25 cellular contexts compared by ENCODE assay signal in genomic region chr2:98777710-98778109, GRCh38. TPM values are rescaled to one million over a fixed set of nuclear protein-coding genes. Genes with fewer than 3 reads are reported as not detected.
DNase-seq lines count a peak whose midpoint lies in the region; ATAC-seq and FAIRE-seq lines count a peak whose summit lies in the region.
"Had no signal": no experiment of that assay in that cellular context is flagged by ENCODE, and none has a peak within 500 bp of the region (broad histone marks: within the 10 kb centered on the region; RNA-seq: fewer than 3 reads in every experiment).

No MANE protein-coding gene starts in this region.

- H3K36me3 ChIP-seq in CD4-positive, alpha-beta memory T cell (ENCODE audit: insufficient read depth, low read length): no peaks in the 10 kb centered on the region
- no peaks in the 10 kb centered on the region for H3K36me3 ChIP-seq in small intestine (ENCODE audit: control insufficient read depth in 2 of 2, insufficient read depth in 2 of 2, low read length in 2 of 2)
- H3K36me3 ChIP-seq: BLaER1 treated with 17β-estradiol and CSF1 and Interleukin-3, amounts not matched to agents 10 nM and 100 nM had no signal

- no peak overlapping the region for H3K4me3 Mint-ChIP-seq in CD4-positive, alpha-beta memory T cell
- H3K4me3 Mint-ChIP-seq: B cell; CD4-positive, alpha-beta T cell; CD8-positive, alpha-beta memory T cell had no signal

- peaks cover 30% of the 10 kb centered on the region for H3K4me1 ChIP-seq in CD4-positive, alpha-beta memory T cell (ENCODE audit: insufficient read depth, low read length)
- H3K4me1 ChIP-seq in small intestine (ENCODE audit: control insufficient read depth in 2 of 2, insufficient read depth in 1 of 2, low read depth in 1 of 2, low read length in 1 of 2): no peaks in the 10 kb centered on the region
- H3K4me1 ChIP-seq: A549 had no signal

- peaks cover 0 to 13% (median 10%) of the 10 kb centered on the region in 8 donors for H3K9me3 Mint-ChIP-seq in CD4-positive, alpha-beta memory T cell

- POLR2A ChIA-PET in CD4-positive, alpha-beta memory T cell (lab: Charles Lee; ENCODE audit: partially characterized antibody): interaction anchor here (1.1 kb wide), 1 partner anchor 46 kb away, joined by 3 read pairs; no protein-coding TSS in a partner anchor

- ATAC-seq in left colon: peak; percentile 81
- no peak for ATAC-seq in GM21360 (IDR thresholded peaks at IDR 0.05; ENCODE audit: unreplicated experiment)
- ATAC-seq: A549, GM12878 had no signal

- H3K27me3 Mint-ChIP-seq in CD4-positive, alpha-beta memory T cell: no peaks in the 10 kb centered on the region
- H3K27me3 Mint-ChIP-seq: B cell; CD4-positive, alpha-beta T cell had no signal

- no peak for FAIRE-seq in small intestine (lab: Jason Lieb, UNC)
- FAIRE-seq: A549, GM12878, GM12892, GM18507, GM19239 had no signal

- DNase-seq in CD4-positive, alpha-beta memory T cell: no peak
- DNase-seq in left colon (no peak), small intestine (peak; percentile 42), HPDE6-E6E7 (ENCODE audit: extremely low spot score) (no peak)
- DNase-seq: AML-193; CD4-positive, alpha-beta T cell; CD8-positive, alpha-beta memory T cell; COR-L47; DMS 273 treated with DMSO at 0.1 percent for 48 hours; DMS153; DMS53; DMS79; DND-41; GDM1 had no signal

- H3K4me3 ChIP-seq in CD4-positive, alpha-beta memory T cell (ENCODE audit: low read length in 2 of 2): no peak overlapping the region
- H3K4me3 ChIP-seq in small intestine (ENCODE audit: low read depth in 1 of 2, low read length in 2 of 2): no peak overlapping the region
- H3K4me3 ChIP-seq: A549; BLaER1 treated with 17β-estradiol and CSF1 and Interleukin-3, amounts not matched to agents 10 nM and 100 nM; GM12878 had no signal

- peaks cover 21 to 46% (median 27%) of the 10 kb centered on the region in 4 donors for H3K4me1 Mint-ChIP-seq in CD4-positive, alpha-beta memory T cell

- H3K9me3 ChIP-seq in CD4-positive, alpha-beta memory T cell (ENCODE audit: control insufficient read depth in 1 of 2, low read length in 2 of 2): peaks cover 0 to 9% of the 10 kb centered on the region in 2 donors
- no peaks in the 10 kb centered on the region for H3K9me3 ChIP-seq in small intestine (ENCODE audit: control insufficient read depth, low read depth)

- no peak overlapping the region for H3K27ac ChIP-seq in CD4-positive, alpha-beta memory T cell (ENCODE audit: low read depth, low read length)
- H3K27ac ChIP-seq in small intestine (ENCODE audit: low read depth in 1 of 2, low read length in 1 of 2): no peak overlapping the region
- H3K27ac ChIP-seq: 22Rv1; A549; BLaER1 treated with 17β-estradiol and CSF1 and Interleukin-3, amounts not matched to agents 10 nM and 100 nM; C4-2B had no signal

- WGBS in small intestine, 3 donors: 41 to 94% (median 77%) methylated on average over 1 of the region's 1 CpG

- no peaks in the 10 kb centered on the region for H3K27me3 ChIP-seq in CD4-positive, alpha-beta memory T cell (ENCODE audit: insufficient read depth, low read length)
- no peaks in the 10 kb centered on the region for H3K27me3 ChIP-seq in small intestine (ENCODE audit: control insufficient read depth in 2 of 2, insufficient read depth in 2 of 2, low read length in 2 of 2)
- H3K27me3 ChIP-seq: BLaER1 treated with 17β-estradiol and CSF1 and Interleukin-3, amounts not matched to agents 10 nM and 100 nM had no signal

- intact Hi-C loops in CD4-positive, alpha-beta memory T cell (cut with micrococcal nuclease): no loop called here
- intact Hi-C loops in left colon (cut with DNase I, micrococcal nuclease): no loop called here

- H3K36me3 Mint-ChIP-seq in CD4-positive, alpha-beta memory T cell: peaks cover 0 to 4% of the 10 kb centered on the region in 2 donors

- H3K27ac Mint-ChIP-seq in CD4-positive, alpha-beta memory T cell: peak overlapping the region in 4 of 7 donors; percentile 37 to 72 (median 66)
- H3K27ac Mint-ChIP-seq: B cell; CD4-positive, alpha-beta T cell had no signal

- CTCF ChIA-PET in CD4-positive, alpha-beta memory T cell (lab: Charles Lee; ENCODE audit: partially characterized antibody): interaction anchor here (1.1 kb wide), 1 partner anchor 17 kb away, joined by 3 read pairs; no protein-coding TSS in a partner anchor

RNA-seq across cellular contexts. Expression of gene MGAT4A, which starts 46.8 kb away (rescaled TPM):
- 100 to 1,000 TPM; 256 to 270 TPM for total RNA-seq in CD4-positive, alpha-beta memory T cell
- 100 to 1,000 TPM; 223 to 336 TPM for polyA plus RNA-seq in CD4-positive, alpha-beta memory T cell
- total RNA-seq in left colon: 100 to 1,000 TPM; 115 to 154 TPM
- polyA plus RNA-seq in small intestine: 10 to 100 TPM; 28.9 to 38.3 (median 35.8) TPM
- polyA plus RNA-seq: BJ had no signal
